Comparison of ENCODE assay signal across 18 cellular contexts in genomic region chr2:46852124-46852523, GRCh38.
A peak's percentile ranks its signal among the peaks of the same experiment; 100 is the strongest.
DNase-seq lines count a peak whose midpoint lies in the region; ATAC-seq and TF ChIP-seq lines count a peak whose summit lies in the region.
"Had no signal": no experiment of that assay in that cellular context is flagged by ENCODE, and none has a peak within 500 bp of the region (broad histone marks: within the 10 kb centered on the region; RNA-seq: fewer than 3 reads in every experiment).

No MANE protein-coding gene starts in this region.

- TF ChIP-seq POLR2A in gastroesophageal sphincter (IDR thresholded peaks at IDR 0.05) (no peak), sigmoid colon (IDR thresholded peaks at IDR 0.05) (no peak), stomach (IDR thresholded peaks at IDR 0.05) (no peak)

- H3K9me3 Mint-ChIP-seq in CD14-positive monocyte = peaks cover 0 to 5% (median 3%) of the 10 kb centered on the region in 7 donors
- no peaks in the 10 kb centered on the region for H3K9me3 Mint-ChIP-seq in stimulated activated naive CD8-positive, alpha-beta T cell treated with anti-CD3 and anti-CD28 coated beads, Interleukin-15, amount 100 ng/mL, for 72 hours
- H3K9me3 Mint-ChIP-seq in CD4-positive, alpha-beta memory T cell = no peaks in the 10 kb centered on the region
- H3K9me3 Mint-ChIP-seq: GM23338 had no signal

- DNase-seq in CD14-positive monocyte (ENCODE audit: low spot score) (peak; percentile 5), SJSA1 (ENCODE audit: low read depth in 1 of 2, low spot score in 2 of 2) (no peak), sigmoid colon (peak; percentile 56), stomach (no peak), NCI-H226 (no peak)
- no peak for DNase-seq in stimulated activated naive CD8-positive, alpha-beta T cell treated with anti-CD3 and anti-CD28 coated beads, Interleukin-15, amount 100 ng/mL, for 72 hours
- no peak for DNase-seq in CD4-positive, alpha-beta memory T cell
- DNase-seq: DMS79 treated with DMSO at 0.1 percent for 48 hours, KG1, NCI-H1048, NCI-H146, NCI-H2227 treated with DMSO at 0.1 percent for 48 hours, NCI-H524 treated with DMSO at 0.1 percent for 48 hours, SHP77 treated with DMSO at 0.1 percent for 48 hours had no signal

- no peaks in the 10 kb centered on the region for H3K36me3 ChIP-seq in SJSA1
- no peaks in the 10 kb centered on the region for H3K36me3 ChIP-seq in gastroesophageal sphincter
- no peaks in the 10 kb centered on the region for H3K36me3 ChIP-seq in sigmoid colon
- H3K36me3 ChIP-seq in stomach = no peaks in the 10 kb centered on the region
- H3K36me3 ChIP-seq in CD4-positive, alpha-beta memory T cell (ENCODE audit: insufficient read depth, low read length) = no peaks in the 10 kb centered on the region

- no peak overlapping the region for H3K27ac Mint-ChIP-seq in CD14-positive monocyte
- H3K27ac Mint-ChIP-seq in stimulated activated naive CD8-positive, alpha-beta T cell treated with anti-CD3 and anti-CD28 coated beads, Interleukin-15, amount 100 ng/mL, for 72 hours = peak overlapping the region in 1 of 2 donors; percentile 52
- H3K27ac Mint-ChIP-seq in CD4-positive, alpha-beta memory T cell = no peak overlapping the region
- H3K27ac Mint-ChIP-seq: GM23338 had no signal

- no peak for TF ChIP-seq EP300 in gastroesophageal sphincter (IDR thresholded peaks at IDR 0.05)
- TF ChIP-seq EP300 in sigmoid colon (IDR thresholded peaks at IDR 0.05) = no peak
- TF ChIP-seq EP300 in stomach (IDR thresholded peaks at IDR 0.05) = no peak

- H3K4me1 ChIP-seq in SJSA1 (replicated peaks) (peaks cover 90% of the 10 kb centered on the region), gastroesophageal sphincter (peaks cover 44 to 79% (median 54%) of the 10 kb centered on the region in 3 donors), sigmoid colon (peaks cover 0 to 88% (median 79%) of the 10 kb centered on the region in 4 donors), stomach (peaks cover 48 to 65% (median 54%) of the 10 kb centered on the region in 4 donors)
- H3K4me1 ChIP-seq in CD4-positive, alpha-beta memory T cell (ENCODE audit: insufficient read depth, low read length) = no peaks in the 10 kb centered on the region

- CTCF ChIA-PET in CD4-positive, alpha-beta memory T cell (lab: Charles Lee; ENCODE audit: partially characterized antibody) = no interaction called here

- no peaks in the 10 kb centered on the region for H3K27me3 ChIP-seq in SJSA1 (replicated peaks)
- H3K27me3 ChIP-seq in gastroesophageal sphincter = no peaks in the 10 kb centered on the region
- no peaks in the 10 kb centered on the region for H3K27me3 ChIP-seq in sigmoid colon
- no peaks in the 10 kb centered on the region for H3K27me3 ChIP-seq in stomach
- no peaks in the 10 kb centered on the region for H3K27me3 ChIP-seq in CD4-positive, alpha-beta memory T cell (ENCODE audit: insufficient read depth, low read length)

- H3K27me3 Mint-ChIP-seq in CD14-positive monocyte (ENCODE audit: low read depth in 3 of 3) = peaks cover 6 to 15% (median 12%) of the 10 kb centered on the region in 3 donors
- peaks cover 12% of the 10 kb centered on the region for H3K27me3 Mint-ChIP-seq in stimulated activated naive CD8-positive, alpha-beta T cell treated with anti-CD3 and anti-CD28 coated beads, Interleukin-15, amount 100 ng/mL, for 72 hours
- peaks cover 5 to 11% of the 10 kb centered on the region in 2 donors for H3K27me3 Mint-ChIP-seq in CD4-positive, alpha-beta memory T cell

- intact Hi-C loops in CD14-positive monocyte (cut with micrococcal nuclease) = no loop called here
- intact Hi-C loops in sigmoid colon (cut with DNase I) = no loop called here
- intact Hi-C loops in stomach (cut with DNase I; ENCODE audit: low total_unique reads) = no loop called here
- intact Hi-C loops in CD4-positive, alpha-beta memory T cell (cut with micrococcal nuclease) = no loop called here

- H3K27ac ChIP-seq in SJSA1 (0 out of 2 replicates have a peak overlapping the region, but pooled peaks have one; percentile 9), gastroesophageal sphincter (peak overlapping the region in 3 of 4 donors; percentile 53 to 94 (median 89)), sigmoid colon (peak overlapping the region; percentile 90 to 95 (median 94)), stomach (peak overlapping the region in 2 of 5 donors; percentile 84)
- H3K27ac ChIP-seq in CD4-positive, alpha-beta memory T cell (ENCODE audit: low read depth, low read length) = no peak overlapping the region

- POLR2A ChIA-PET in CD4-positive, alpha-beta memory T cell (lab: Charles Lee; ENCODE audit: partially characterized antibody) = no interaction called here

- WGBS in gastroesophageal sphincter (ENCODE audit: low coverage in 1 of 2), 2 donors = 81 to 100% methylated on average over 2 to 8 of the region's 9 CpGs
- 70 to 88% methylated on average over 9 of the region's 9 CpGs for WGBS in sigmoid colon, 2 donors
- WGBS in stomach, 5 donors = 86 to 95% (median 91%) methylated on average over 9 of the region's 9 CpGs

- TF ChIP-seq CTCF in CD14-positive monocyte (IDR thresholded peaks at IDR 0.05) = no peak
- no peak for TF ChIP-seq CTCF in gastroesophageal sphincter (IDR thresholded peaks at IDR 0.05)
- no peak for TF ChIP-seq CTCF in sigmoid colon (IDR thresholded peaks at IDR 0.05)
- TF ChIP-seq CTCF in stomach (IDR thresholded peaks at IDR 0.05) = no peak

- H3K9me3 ChIP-seq in SJSA1 (replicated peaks) (0 out of 2 replicates have a peak, but pooled peaks cover 2% of the 10 kb centered on the region), gastroesophageal sphincter (no peaks in the 10 kb centered on the region), sigmoid colon (no peaks in the 10 kb centered on the region), stomach (no peaks in the 10 kb centered on the region)
- H3K9me3 ChIP-seq in CD4-positive, alpha-beta memory T cell (ENCODE audit: control insufficient read depth in 1 of 2, low read length in 2 of 2) = no peaks in the 10 kb centered on the region

- ATAC-seq in gastroesophageal sphincter = no peak
- ATAC-seq in stimulated activated naive CD8-positive, alpha-beta T cell treated with anti-CD3 and anti-CD28 coated beads, Interleukin-15, amount 100 ng/mL, for 72 hours = no peak
- ATAC-seq: GM23338, HCT116, Panc1 had no signal

- no peak overlapping the region for H3K4me3 Mint-ChIP-seq in CD14-positive monocyte
- H3K4me3 Mint-ChIP-seq in stimulated activated naive CD8-positive, alpha-beta T cell treated with anti-CD3 and anti-CD28 coated beads, Interleukin-15, amount 100 ng/mL, for 72 hours = no peak overlapping the region
- no peak overlapping the region for H3K4me3 Mint-ChIP-seq in CD4-positive, alpha-beta memory T cell
- H3K4me3 Mint-ChIP-seq: GM23338 had no signal

- H3K4me3 ChIP-seq in SJSA1 (no peak overlapping the region), gastroesophageal sphincter (no peak overlapping the region), sigmoid colon (no peak overlapping the region), stomach (no peak overlapping the region)
- H3K4me3 ChIP-seq in CD4-positive, alpha-beta memory T cell (ENCODE audit: low read length in 2 of 2) = no peak overlapping the region
- H3K4me3 ChIP-seq: GM23338 had no signal

- peaks cover 4% of the 10 kb centered on the region for H3K4me1 Mint-ChIP-seq in CD14-positive monocyte
- H3K4me1 Mint-ChIP-seq in stimulated activated naive CD8-positive, alpha-beta T cell treated with anti-CD3 and anti-CD28 coated beads, Interleukin-15, amount 100 ng/mL, for 72 hours = no peaks in the 10 kb centered on the region
- no peaks in the 10 kb centered on the region for H3K4me1 Mint-ChIP-seq in CD4-positive, alpha-beta memory T cell

- H3K36me3 Mint-ChIP-seq in CD14-positive monocyte = no peaks in the 10 kb centered on the region
- H3K36me3 Mint-ChIP-seq in CD4-positive, alpha-beta memory T cell = no peaks in the 10 kb centered on the region

Comparison
In these comparisons a context has a peak if more than half of its experiments do, and no peak if none do; other contexts are left out.
1. DNase-seq: peak in CD14-positive monocyte (single experiment) and sigmoid colon (single experiment); none in SJSA1 (0 of 2), stomach (single experiment), stimulated activated naive CD8-positive, alpha-beta T cell treated with anti-CD3 and anti-CD28 coated beads, Interleukin-15, amount 100 ng/mL, for 72 hours (0 of 2), CD4-positive, alpha-beta memory T cell (0 of 5) and NCI-H226 (single experiment).